Comparison of ENCODE assay signal across 1 cellular context in genomic region chr3:38039101-38039898, GRCh38.
A peak's percentile ranks its signal among the peaks of the same experiment; 100 is the strongest.
TF ChIP-seq lines count a peak whose summit lies in the region.

DLEC1 (plus strand) TSS chr3:38039208; CDS start chr3:38039226, 18 bp downstream.

TF ChIP-seq in endothelial cell of umbilical vein, 7 proteins besides CTCF, POLR2A, EP300 and RAD21:
- TF ChIP-seq MAX (IDR thresholded peaks at IDR 0.05; ENCODE audit: insufficient read depth, insufficient read length) (no peak), EZH2 (IDR thresholded peaks at IDR 0.05; ENCODE audit: borderline replicate concordance, low read depth, low read length, severe bottlenecking) (peak; percentile 77), GATA2 (IDR thresholded peaks at IDR 0.05; ENCODE audit: insufficient read depth, insufficient read length, low read depth, low read length) (no peak), MYC (IDR thresholded peaks at IDR 0.05; ENCODE audit: low read depth, low read length) (no peak), POLR2AphosphoS5 (IDR thresholded peaks at IDR 0.05; ENCODE audit: insufficient read depth, low read depth, low read length) (no peak), FOS (IDR thresholded peaks at IDR 0.05; ENCODE audit: borderline replicate concordance, insufficient read depth, low read length) (no peak), JUN (IDR thresholded peaks at IDR 0.05; ENCODE audit: borderline replicate concordance, insufficient read depth, insufficient read length, low read depth) (no peak)
TF ChIP-seq in endothelial cell of umbilical vein: peak in this region for 1.
